ENCODE assay signal across 12 cellular contexts in the genomic region with DNA sequence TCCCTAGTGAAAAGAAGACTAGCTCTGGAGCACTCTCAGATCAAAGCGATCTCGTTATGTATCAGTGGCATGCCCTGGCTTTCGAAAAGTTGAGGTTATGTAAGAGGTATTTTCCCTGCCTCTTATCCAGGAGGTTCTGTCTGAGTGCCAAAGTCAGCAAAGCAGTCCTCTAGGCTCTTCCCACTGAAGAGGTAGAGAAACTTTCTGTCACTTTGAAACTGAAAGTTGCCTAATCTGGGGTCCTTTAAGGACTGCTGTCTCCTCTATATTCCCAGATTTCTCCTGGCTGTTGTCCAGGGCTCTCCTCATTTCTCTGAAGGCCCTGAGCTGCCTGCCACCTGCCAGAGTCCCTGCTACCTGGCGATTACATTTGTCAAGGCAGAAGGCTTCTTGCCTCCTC.
A peak's percentile ranks its signal among the peaks of the same experiment; 100 is the strongest.
DNase-seq lines count a peak whose midpoint lies in the region; ATAC-seq, FAIRE-seq and TF ChIP-seq lines count a peak whose summit lies in the region.
"Had no signal": no experiment of that assay in that cellular context is flagged by ENCODE, and none has a peak within 500 bp of the region (broad histone marks: within the 10 kb centered on the region; RNA-seq: fewer than 3 reads in every experiment).

No MANE protein-coding gene starts in this region.

- no peak overlapping the region for H3K4me3 Mint-ChIP-seq in activated T-helper 17 cell treated with anti-CD3 and anti-CD28 coated beads, Interleukin-2, amount 50 U/mL, for 72 hours

- no peaks in the 10 kb centered on the region for H3K9me3 ChIP-seq in small intestine (ENCODE audit: control insufficient read depth, low read depth)
- H3K9me3 ChIP-seq in BE2C, result no peaks in the 10 kb centered on the region
- H3K9me3 ChIP-seq: testis had no signal

- 5 to 42% (median 22%) methylated on average over 4 of the region's 4 CpGs for WGBS in small intestine, 3 donors

- intact Hi-C loops in left ventricle myocardium superior (cut with micrococcal nuclease), result no loop called here

- H3K4me3 ChIP-seq in small intestine (ENCODE audit: low read depth in 1 of 2, low read length in 2 of 2), result no peak overlapping the region
- H3K4me3 ChIP-seq in BE2C (ENCODE audit: low read depth, low read length), result no peak overlapping the region
- H3K4me3 ChIP-seq: testis had no signal

- peaks cover 6% of the 10 kb centered on the region for H3K4me1 Mint-ChIP-seq in activated T-helper 17 cell treated with anti-CD3 and anti-CD28 coated beads, Interleukin-2, amount 50 U/mL, for 72 hours

- peaks cover 2 to 9% of the 10 kb centered on the region in 2 donors for H3K4me1 ChIP-seq in small intestine (ENCODE audit: control insufficient read depth in 2 of 2, insufficient read depth in 1 of 2, low read depth in 1 of 2, low read length in 1 of 2)
- peaks cover 3% of the 10 kb centered on the region for H3K4me1 ChIP-seq in BE2C

- no peak overlapping the region for H3K27ac Mint-ChIP-seq in activated T-helper 17 cell treated with anti-CD3 and anti-CD28 coated beads, Interleukin-2, amount 50 U/mL, for 72 hours

- no peaks in the 10 kb centered on the region for H3K27me3 Mint-ChIP-seq in activated T-helper 17 cell treated with anti-CD3 and anti-CD28 coated beads, Interleukin-2, amount 50 U/mL, for 72 hours

- DNase-seq in left ventricle myocardium superior, result no peak
- DNase-seq in small intestine, result peak; percentile 70
- DNase-seq in activated CD4-positive, alpha-beta T cell treated with anti-CD3 and anti-CD28 coated beads for 4 hours, result no peak
- no peak for DNase-seq in BE2C
- DNase-seq: activated gamma-delta T cell treated with Interleukin-2 at 50 U/mL for 16 hours; KBM-7; stimulated activated CD4-positive, alpha-beta T cell treated with anti-CD3 and anti-CD28 coated beads, Interleukin-12 subunit alpha, Interleukin-12 subunit beta, amount 100 ng/mL, for 4 hours; testis had no signal

- peak; percentile 36 for ATAC-seq in activated T-helper 17 cell treated with anti-CD3 and anti-CD28 coated beads, Interleukin-2, amount 50 U/mL, for 72 hours (replicated peaks)
- ATAC-seq in left ventricle myocardium superior (peak; percentile 9), GM19351 (IDR thresholded peaks at IDR 0.05; ENCODE audit: unreplicated experiment) (no peak), GM19397 (IDR thresholded peaks at IDR 0.05; ENCODE audit: unreplicated experiment) (no peak)

- FAIRE-seq in small intestine (lab: Jason Lieb, UNC), result no peak

- no peaks in the 10 kb centered on the region for H3K36me3 Mint-ChIP-seq in activated T-helper 17 cell treated with anti-CD3 and anti-CD28 coated beads, Interleukin-2, amount 50 U/mL, for 72 hours (ENCODE audit: low read depth)

- TF ChIP-seq EP300 in Ishikawa (IDR thresholded peaks at IDR 0.05; ENCODE audit: borderline replicate concordance), result no peak

- H3K36me3 ChIP-seq in small intestine (ENCODE audit: control insufficient read depth in 2 of 2, insufficient read depth in 2 of 2, low read length in 2 of 2), result no peaks in the 10 kb centered on the region
- no peaks in the 10 kb centered on the region for H3K36me3 ChIP-seq in BE2C

- no peaks in the 10 kb centered on the region for H3K9me3 Mint-ChIP-seq in activated T-helper 17 cell treated with anti-CD3 and anti-CD28 coated beads, Interleukin-2, amount 50 U/mL, for 72 hours

- TF ChIP-seq RAD21 in Ishikawa (IDR thresholded peaks at IDR 0.05; ENCODE audit: low read depth), result no peak

- H3K27ac ChIP-seq in small intestine (ENCODE audit: low read depth in 1 of 2, low read length in 1 of 2), result peak overlapping the region in 1 of 2 donors; percentile 80
- H3K27ac ChIP-seq: testis had no signal

- H3K27me3 ChIP-seq in small intestine (ENCODE audit: control insufficient read depth in 2 of 2, insufficient read depth in 2 of 2, low read length in 2 of 2) (no peaks in the 10 kb centered on the region), BE2C (no peaks in the 10 kb centered on the region)
- H3K27me3 ChIP-seq: testis had no signal

- no peak for TF ChIP-seq CTCF in BE2C (IDR thresholded peaks at IDR 0.05; ENCODE audit: low read depth, low read length)

TF ChIP-seq in Ishikawa, 13 proteins besides CTCF, POLR2A, EP300 and RAD21:
- no peak for TF ChIP-seq FOXM1 (IDR thresholded peaks at IDR 0.05; ENCODE audit: borderline replicate concordance, low read depth)
- 0 out of 2 replicates have a peak, but pooled peaks have one; percentile 15 for TF ChIP-seq CEBPB (IDR thresholded peaks at IDR 0.05)
- TF ChIP-seq, protein P1, sequence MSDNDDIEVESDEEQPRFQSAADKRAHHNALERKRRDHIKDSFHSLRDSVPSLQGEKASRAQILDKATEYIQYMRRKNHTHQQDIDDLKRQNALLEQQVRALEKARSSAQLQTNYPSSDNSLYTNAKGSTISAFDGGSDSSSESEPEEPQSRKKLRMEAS (IDR thresholded peaks at IDR 0.05), result no peak
- TF ChIP-seq, protein P2, sequence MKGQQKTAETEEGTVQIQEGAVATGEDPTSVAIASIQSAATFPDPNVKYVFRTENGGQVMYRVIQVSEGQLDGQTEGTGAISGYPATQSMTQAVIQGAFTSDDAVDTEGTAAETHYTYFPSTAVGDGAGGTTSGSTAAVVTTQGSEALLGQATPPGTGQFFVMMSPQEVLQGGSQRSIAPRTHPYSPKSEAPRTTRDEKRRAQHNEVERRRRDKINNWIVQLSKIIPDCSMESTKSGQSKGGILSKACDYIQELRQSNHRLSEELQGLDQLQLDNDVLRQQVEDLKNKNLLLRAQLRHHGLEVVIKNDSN (IDR thresholded peaks at IDR 0.05), result no peak
- TF ChIP-seq EGR1 (IDR thresholded peaks at IDR 0.05), result no peak
TF ChIP-seq in Ishikawa: peak in this region for 1.

Comparison
In these comparisons a context has a peak if more than half of its experiments do, and no peak if none do; other contexts are left out.
1. ATAC-seq: peak in activated T-helper 17 cell treated with anti-CD3 and anti-CD28 coated beads, Interleukin-2, amount 50 U/mL, for 72 hours (single experiment) and left ventricle myocardium superior (single experiment); none in GM19351 (single experiment) and GM19397 (single experiment).